ENCODE assay signal across 37 cellular contexts in the genomic region with DNA sequence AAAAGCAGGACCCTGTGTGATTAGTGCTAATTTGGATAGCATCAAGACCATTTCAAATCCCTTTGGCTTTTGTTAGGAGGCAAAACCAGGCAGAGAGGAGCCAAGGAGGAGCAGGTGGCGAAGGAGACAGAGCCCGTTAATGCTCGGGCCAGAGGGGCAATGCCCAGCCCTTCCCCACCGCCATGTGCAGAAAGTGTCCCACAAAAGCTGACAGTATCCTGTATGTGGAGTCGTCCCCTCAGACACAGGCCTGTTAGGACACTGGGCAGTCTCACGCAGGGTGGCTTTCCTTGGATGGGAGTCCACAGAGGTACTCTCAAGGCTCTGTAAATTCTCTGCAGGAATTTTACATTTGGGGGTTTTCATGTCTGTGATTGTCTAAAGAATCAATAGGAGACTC. TPM values are rescaled to one million over a fixed set of nuclear protein-coding genes. Genes with fewer than 3 reads are reported as not detected.
"Had no signal": no experiment of that assay in that cellular context is flagged by ENCODE, and none has a peak within 500 bp of the region (broad histone marks: within the 10 kb centered on the region; RNA-seq: fewer than 3 reads in every experiment).

No MANE protein-coding gene starts in this region.

- H3K27ac ChIP-seq: adrenal gland, Peyer's patch, SJSA1, VCaP had no signal

- DNase-seq: activated B cell treated with CpG ODN at 0.5 μM for 24 hours; activated CD4-positive, alpha-beta memory T cell treated with anti-CD3 and anti-CD28 coated beads for 36 hours; activated CD4-positive, alpha-beta T cell treated with anti-CD3 and anti-CD28 coated beads for 4 hours; activated CD4-positive, alpha-beta T cell treated with anti-CD3 and anti-CD28 coated beads, Interleukin-2, amount 50 U/mL, for 1 hour; activated CD4-positive, CD25-positive, alpha-beta regulatory T cell treated with anti-CD3 and anti-CD28 coated beads, Interleukin-2, amount 50 U/mL, for 72 hours; activated CD8-positive, alpha-beta memory T cell treated with anti-CD3 and anti-CD28 coated beads, Interleukin-2, amount 10 ng/mL, durations not matched to agents 7 days and 5 days; activated gamma-delta T cell treated with Interleukin-2 at 50 U/mL for 16 hours; activated naive CD4-positive, alpha-beta T cell treated with anti-CD3 and anti-CD28 coated beads for 36 hours; activated T-cell treated with anti-CD3 and anti-CD28 coated beads, Interleukin-2, amount 50 U/mL, for 1 hour; activated T-cell treated with anti-CD3 and anti-CD28 coated beads, Interleukin-2, amount 50 U/mL, for 72 hours; NCI-H1092 treated with DMSO at 0.1 percent for 48 hours; NCI-H1417; NCI-H146; NCI-H187; NCI-H2029 treated with DMSO at 0.1 percent for 48 hours; NCI-H2107; NCI-H2171; NCI-H510A; NCI-H526; NCI-H748 treated with DMSO at 0.1 percent for 48 hours; NK-92 treated with Interleukin-12 subunit alpha and Interleukin-12 subunit beta, amount 100 ng/mL, for 24 hours; PC-3; RPMI8226; SHP77 treated with DMSO at 0.1 percent for 48 hours; SW 1271; T-helper 1 cell; T-helper 2 cell; T-helper 9 cell had no signal

- H3K27ac Mint-ChIP-seq: activated B cell treated with CpG ODN at 0.5 μM for 24 hours; activated CD4-positive, alpha-beta memory T cell treated with anti-CD3 and anti-CD28 coated beads for 36 hours; activated CD8-positive, alpha-beta memory T cell treated with anti-CD3 and anti-CD28 coated beads, Interleukin-2, amount 10 ng/mL, durations not matched to agents 7 days and 5 days; activated naive CD4-positive, alpha-beta T cell treated with anti-CD3 and anti-CD28 coated beads for 36 hours; activated T-cell treated with anti-CD3 and anti-CD28 coated beads, Interleukin-2, amount 50 U/mL, for 72 hours; activated T-helper 17 cell treated with anti-CD3 and anti-CD28 coated beads, Interleukin-2, amount 50 U/mL, for 72 hours; brain had no signal

- H3K4me1 Mint-ChIP-seq: activated B cell treated with CpG ODN at 0.5 μM for 24 hours; activated T-helper 17 cell treated with anti-CD3 and anti-CD28 coated beads, Interleukin-2, amount 50 U/mL, for 72 hours; brain had no signal

- H3K36me3 Mint-ChIP-seq: activated CD4-positive, alpha-beta memory T cell treated with anti-CD3 and anti-CD28 coated beads for 36 hours; activated CD8-positive, alpha-beta memory T cell treated with anti-CD3 and anti-CD28 coated beads, Interleukin-2, amount 10 ng/mL, durations not matched to agents 7 days and 5 days; activated naive CD4-positive, alpha-beta T cell treated with anti-CD3 and anti-CD28 coated beads, Interleukin-2, amount 50 U/mL, for 72 hours; brain had no signal

- ATAC-seq: activated CD8-positive, alpha-beta memory T cell treated with anti-CD3 and anti-CD28 coated beads, Interleukin-2, amount 10 ng/mL, durations not matched to agents 7 days and 5 days; activated naive CD4-positive, alpha-beta T cell treated with anti-CD3 and anti-CD28 coated beads, Interleukin-2, amount 50 U/mL, for 72 hours; activated T-cell treated with anti-CD3 and anti-CD28 coated beads, Interleukin-2, amount 50 U/mL, for 72 hours; activated T-helper 17 cell treated with anti-CD3 and anti-CD28 coated beads, Interleukin-2, amount 50 U/mL, for 72 hours; K562; PC-3 had no signal

- H3K27me3 ChIP-seq: adrenal gland, Peyer's patch had no signal

- H3K9me3 Mint-ChIP-seq: activated B cell treated with CpG ODN at 0.5 μM for 24 hours; activated CD4-positive, alpha-beta memory T cell treated with anti-CD3 and anti-CD28 coated beads for 36 hours; activated naive CD4-positive, alpha-beta T cell treated with anti-CD3 and anti-CD28 coated beads for 36 hours; activated naive CD4-positive, alpha-beta T cell treated with anti-CD3 and anti-CD28 coated beads, Interleukin-2, amount 50 U/mL, for 72 hours; activated T-cell treated with anti-CD3 and anti-CD28 coated beads, Interleukin-2, amount 50 U/mL, for 72 hours; activated T-helper 17 cell treated with anti-CD3 and anti-CD28 coated beads, Interleukin-2, amount 50 U/mL, for 72 hours; brain had no signal

- H3K36me3 ChIP-seq: adrenal gland, Peyer's patch, SJSA1 had no signal

- FAIRE-seq: bronchial epithelial cell, K562 had no signal

- H3K4me3 Mint-ChIP-seq: activated B cell treated with CpG ODN at 0.5 μM for 24 hours; activated CD4-positive, alpha-beta memory T cell treated with anti-CD3 and anti-CD28 coated beads for 36 hours; activated CD8-positive, alpha-beta memory T cell treated with anti-CD3 and anti-CD28 coated beads, Interleukin-2, amount 10 ng/mL, durations not matched to agents 7 days and 5 days; activated naive CD4-positive, alpha-beta T cell treated with anti-CD3 and anti-CD28 coated beads for 36 hours; activated T-cell treated with anti-CD3 and anti-CD28 coated beads, Interleukin-2, amount 50 U/mL, for 72 hours; activated T-helper 17 cell treated with anti-CD3 and anti-CD28 coated beads, Interleukin-2, amount 50 U/mL, for 72 hours; brain had no signal

- H3K9me3 ChIP-seq: adrenal gland, Peyer's patch, SJSA1 had no signal

- H3K4me1 ChIP-seq: adrenal gland, Peyer's patch, SJSA1 had no signal

- H3K4me3 ChIP-seq: adrenal gland, K562, Peyer's patch, SJSA1 had no signal

RNA-seq across cellular contexts. Expression of gene TFCP2L1, which starts 44.8 kb away (rescaled TPM):
- total RNA-seq: SJSA1 had no signal
